Comparison of ENCODE assay signal across 12 cellular contexts in the genomic region with DNA sequence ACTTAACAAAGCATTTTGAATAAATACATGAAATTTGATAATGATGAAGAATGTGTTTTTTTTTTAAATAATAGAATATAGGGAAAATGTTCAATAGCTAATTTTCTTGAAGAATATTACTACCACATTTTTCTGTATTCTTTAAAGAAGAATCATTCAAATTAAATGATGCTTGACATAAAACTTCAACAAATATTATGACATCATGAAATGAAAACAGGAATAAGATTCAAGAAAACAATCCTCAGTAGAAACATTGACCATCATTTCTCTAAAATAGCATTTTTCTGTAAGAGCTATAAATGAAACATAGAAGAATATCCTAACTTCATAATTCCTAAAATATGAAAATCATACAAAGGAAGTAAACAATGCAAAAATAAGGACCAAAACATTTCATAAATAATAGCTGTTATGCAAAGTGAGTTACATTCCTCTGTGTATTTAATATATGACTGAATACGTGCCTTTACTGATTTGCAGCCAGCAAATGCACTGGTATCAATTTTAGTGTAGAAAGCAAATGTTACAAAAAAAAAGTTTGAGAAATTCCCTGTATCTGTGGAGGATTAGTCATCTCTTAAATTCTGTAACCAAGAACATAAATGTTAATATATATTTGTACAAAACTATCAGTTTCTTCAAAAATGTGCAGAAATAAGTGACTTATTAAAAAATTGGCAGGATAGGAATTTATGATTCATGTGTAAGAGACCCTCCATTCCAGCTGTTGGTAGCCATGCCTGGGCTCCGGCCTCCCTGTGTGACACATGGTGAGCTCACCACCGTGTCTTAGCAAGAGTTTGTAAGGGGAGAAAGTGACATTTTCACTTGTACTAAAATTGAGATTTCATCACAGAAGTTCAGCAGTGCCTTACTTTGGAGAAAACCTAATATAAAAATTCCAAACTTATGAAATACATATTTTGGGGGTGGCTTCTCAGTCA.
DNase-seq lines count a peak whose midpoint lies in the region; ATAC-seq and TF ChIP-seq lines count a peak whose summit lies in the region.
"Had no signal": no experiment of that assay in that cellular context is flagged by ENCODE, and none has a peak within 500 bp of the region (broad histone marks: within the 10 kb centered on the region; RNA-seq: fewer than 3 reads in every experiment).

No MANE protein-coding gene starts in this region.

- H3K27me3 ChIP-seq in RWPE2 (ENCODE audit: insufficient read depth, poor library complexity, severe bottlenecking) = no peaks in the 10 kb centered on the region

- H3K27ac ChIP-seq in RWPE2 (ENCODE audit: poor library complexity, severe bottlenecking) = peak overlapping the region; percentile 93
- H3K27ac ChIP-seq: psoas muscle had no signal

- no peaks in the 10 kb centered on the region for H3K36me3 ChIP-seq in RWPE2 (ENCODE audit: low read depth)

- H3K9me3 ChIP-seq in RWPE2 (ENCODE audit: severe bottlenecking) = no peaks in the 10 kb centered on the region
- H3K9me3 ChIP-seq: psoas muscle had no signal

- peak; percentile 63 for DNase-seq in AG08396 (ENCODE audit: low spot score)
- DNase-seq in RWPE2 (ENCODE audit: low spot score) = peak; percentile 75
- DNase-seq in fibroblast of pulmonary artery (ENCODE audit: low read depth) = peak; percentile 66
- DNase-seq in NOMO-1 treated with dmso at 0.1 percent for 144 hours (lab: John Stamatoyannopoulos, UW; ENCODE audit: unreplicated experiment) = no peak
- no peak for DNase-seq in NCI-H1092 (lab: John Stamatoyannopoulos, UW)
- DNase-seq in NCI-H526 treated with DMSO at 0.1 percent for 48 hours (lab: John Stamatoyannopoulos, UW) = no peak
- DNase-seq: activated CD8-positive, alpha-beta memory T cell treated with anti-CD3 and anti-CD28 coated beads for 24 hours; DMS79 treated with DMSO at 0.1 percent for 48 hours; psoas muscle; RPMI8226 had no signal

- peaks cover 35% of the 10 kb centered on the region for H3K4me1 ChIP-seq in RWPE2 (ENCODE audit: insufficient read depth, poor library complexity, severe bottlenecking)
- H3K4me1 ChIP-seq: psoas muscle had no signal

- no peak for TF ChIP-seq CTCF in RWPE2 (IDR thresholded peaks at IDR 0.05; ENCODE audit: poor library complexity, severe bottlenecking)
- TF ChIP-seq CTCF in fibroblast of pulmonary artery (IDR thresholded peaks at IDR 0.05; ENCODE audit: low read length, missing control alignments) = no peak

- peak; percentile 67 for ATAC-seq in GM19452 (IDR thresholded peaks at IDR 0.05; ENCODE audit: unreplicated experiment)
- ATAC-seq in RWPE2 (ENCODE audit: low read depth) = peak; percentile 75
- no peak for ATAC-seq in GM18517 (IDR thresholded peaks at IDR 0.05; ENCODE audit: unreplicated experiment)
- ATAC-seq: psoas muscle had no signal

- H3K4me3 ChIP-seq in RWPE2 (ENCODE audit: severe bottlenecking) (no peak overlapping the region), fibroblast of pulmonary artery (replicated peaks; ENCODE audit: low read depth, low read length) (no peak overlapping the region)
- H3K4me3 ChIP-seq: psoas muscle had no signal

Comparison
In these comparisons a context has a peak if more than half of its experiments do, and no peak if none do; other contexts are left out.
1. DNase-seq: peak in AG08396 (single experiment), RWPE2 (single experiment) and fibroblast of pulmonary artery (single experiment); none in NOMO-1 treated with dmso at 0.1 percent for 144 hours (single experiment), NCI-H1092 (single experiment) and NCI-H526 treated with DMSO at 0.1 percent for 48 hours (single experiment).